13 cellular contexts compared by ENCODE assay signal in genomic region chr6:36897629-36898028, GRCh38. TPM values are rescaled to one million over a fixed set of nuclear protein-coding genes. Genes with fewer than 3 reads are reported as not detected.
A peak's percentile ranks its signal among the peaks of the same experiment; 100 is the strongest.
DNase-seq lines count a peak whose midpoint lies in the region; FAIRE-seq and TF ChIP-seq lines count a peak whose summit lies in the region.
"Had no signal": no experiment of that assay in that cellular context is flagged by ENCODE, and none has a peak within 500 bp of the region (broad histone marks: within the 10 kb centered on the region; RNA-seq: fewer than 3 reads in every experiment).

No MANE protein-coding gene starts in this region.

- WGBS in trophoblast cell (ENCODE audit: extremely low coverage, insufficient coverage, insufficient read length), result no CpG with 5 or more reads among the region's 6 CpGs

- H3K23ac ChIP-seq in trophoblast cell (ENCODE audit: low read length), result no peak overlapping the region

- H3K9me3 Mint-ChIP-seq in mesothelial cell of epicardium, result no peaks in the 10 kb centered on the region

- DNase-seq in DMS53 (lab: John Stamatoyannopoulos, UW), result peak; percentile 22
- DNase-seq in DMS53 treated with DMSO at 0.1 percent for 48 hours (lab: John Stamatoyannopoulos, UW; ENCODE audit: unreplicated experiment), result no peak
- no peak for DNase-seq in PC-9
- DNase-seq in endothelial cell of umbilical vein (ENCODE audit: low read depth, low spot score), result peak; percentile 5
- DNase-seq in trophoblast cell, result peak; percentile 3 to 10
- no peak for DNase-seq in mesothelial cell of epicardium (ENCODE audit: low spot score in 2 of 2, unreplicated experiment in 2 of 2)
- no peak for DNase-seq in medulla oblongata (ENCODE audit: extremely low spot score)
- no peak for DNase-seq in G401 (ENCODE audit: low spot score)
- DNase-seq: erythroblast; KG1; NK-92 treated with Interleukin-12 subunit alpha and Interleukin-12 subunit beta, amount 100 ng/mL, for 24 hours; right cardiac atrium had no signal

- H4K91ac ChIP-seq in trophoblast cell (ENCODE audit: low read depth, low read length), result no peak overlapping the region

- no peak overlapping the region for H2BK12ac ChIP-seq in trophoblast cell (ENCODE audit: low read length)

- H4K20me1 ChIP-seq in PC-9 (ENCODE audit: insufficient read depth), result no peaks in the 10 kb centered on the region
- H4K20me1 ChIP-seq in endothelial cell of umbilical vein (replicated peaks; ENCODE audit: control insufficient read depth, extremely low read depth, insufficient read depth, low read length), result no peaks in the 10 kb centered on the region

- no peak overlapping the region for H2AK5ac ChIP-seq in trophoblast cell (ENCODE audit: low read length)

- H3K36me3 ChIP-seq in PC-9 (ENCODE audit: low read depth) (peaks cover 9% of the 10 kb centered on the region; the same call in 1 of the 2 replicates), endothelial cell of umbilical vein (ENCODE audit: control insufficient read depth in 2 of 2, extremely low read depth in 1 of 2, insufficient read depth in 2 of 2, low read length in 2 of 2) (peaks cover 5 to 8% of the 10 kb centered on the region in 2 experiments), trophoblast cell (ENCODE audit: control insufficient read depth in 1 of 2, insufficient read depth in 2 of 2, low read length in 2 of 2) (peaks cover 2 to 5% of the 10 kb centered on the region in 2 experiments)

- no peak overlapping the region for H4K8ac ChIP-seq in trophoblast cell (ENCODE audit: low read depth, low read length)

- no peak overlapping the region for H3K4me3 Mint-ChIP-seq in mesothelial cell of epicardium

- H3K9ac ChIP-seq in endothelial cell of umbilical vein (replicated peaks; ENCODE audit: extremely low read depth, insufficient read depth, low read length), result no peak overlapping the region
- H3K9ac ChIP-seq in trophoblast cell (ENCODE audit: low read length), result peak overlapping the region; percentile 53

- dilution Hi-C loops in endothelial cell of umbilical vein (cut with MboI; ENCODE audit: extremely low pct_ligation_motif_present, low sequenced_read_pairs), result no loop called here

- BruUV-seq in PC-9 (replicated peaks; lab: Mats Ljungman, UMichigan) (no TSS peak), endothelial cell of umbilical vein (replicated peaks; lab: Mats Ljungman, UMichigan) (no TSS peak)

- no peaks in the 10 kb centered on the region for H3K9me1 ChIP-seq in endothelial cell of umbilical vein (replicated peaks; ENCODE audit: control insufficient read depth, extremely low read depth, insufficient read depth, low read length)

- no peak overlapping the region for H3K18ac ChIP-seq in trophoblast cell (ENCODE audit: low read length)

- H3K9me3 ChIP-seq in PC-9 (ENCODE audit: insufficient read depth, low read depth), result no peaks in the 10 kb centered on the region
- no peaks in the 10 kb centered on the region for H3K9me3 ChIP-seq in endothelial cell of umbilical vein (replicated peaks; ENCODE audit: control insufficient read depth, insufficient read depth, low read length)
- H3K9me3 ChIP-seq in trophoblast cell (ENCODE audit: insufficient read depth, low read depth, low read length), result no peaks in the 10 kb centered on the region

- H3K27ac Mint-ChIP-seq in mesothelial cell of epicardium, result no peak overlapping the region

- no peaks in the 10 kb centered on the region for H3K9me2 ChIP-seq in PC-9 (ENCODE audit: insufficient read depth)

- H3K27ac ChIP-seq in PC-9 (no peak overlapping the region), endothelial cell of umbilical vein (ENCODE audit: insufficient read depth, low read depth, low read length) (no peak overlapping the region), trophoblast cell (ENCODE audit: low read depth, low read length) (no peak overlapping the region)

- no peaks in the 10 kb centered on the region for H3K79me1 ChIP-seq in trophoblast cell (ENCODE audit: low read length)

- H2AFZ ChIP-seq in PC-9, result no peak overlapping the region
- no peak overlapping the region for H2AFZ ChIP-seq in endothelial cell of umbilical vein (ENCODE audit: low read depth, low read length)
- H2AFZ ChIP-seq in trophoblast cell (ENCODE audit: insufficient read depth, low read length, poor library complexity), result no peak overlapping the region

- no peak overlapping the region for H2BK5ac ChIP-seq in trophoblast cell (ENCODE audit: low read depth, low read length, poor library complexity)

- POLR2A ChIA-PET in PC-9 (lab: Charles Lee; ENCODE audit: unreplicated experiment) (interaction anchor here (0.6 kb wide), 1 partner anchor 808 kb away, joined by 6 read pairs; no protein-coding TSS in a partner anchor), endothelial cell of umbilical vein (lab: Charles Lee) (no interaction called here)

- no peaks in the 10 kb centered on the region for H3K79me2 ChIP-seq in PC-9 (ENCODE audit: low read depth)
- H3K79me2 ChIP-seq in endothelial cell of umbilical vein (ENCODE audit: control insufficient read depth, insufficient read depth, low read length), result no peaks in the 10 kb centered on the region
- no peaks in the 10 kb centered on the region for H3K79me2 ChIP-seq in trophoblast cell (ENCODE audit: control insufficient read depth, insufficient read depth, low read length, poor library complexity)

- no peak for TF ChIP-seq POLR2A in endothelial cell of umbilical vein (IDR thresholded peaks at IDR 0.05; ENCODE audit: low read depth, low read length)

- no peak overlapping the region for H3K4ac ChIP-seq in trophoblast cell (ENCODE audit: low read depth, low read length)

- H3K4me1 ChIP-seq in PC-9 (replicated peaks; ENCODE audit: insufficient read depth), result no peaks in the 10 kb centered on the region
- no peaks in the 10 kb centered on the region for H3K4me1 ChIP-seq in endothelial cell of umbilical vein (ENCODE audit: control insufficient read depth, extremely low read depth, insufficient read depth, low read length)
- H3K4me1 ChIP-seq in trophoblast cell (ENCODE audit: control insufficient read depth in 1 of 2, insufficient read depth in 2 of 2, low read length in 2 of 2), result no peaks in the 10 kb centered on the region

- peak; percentile 55 for TF ChIP-seq CTCF in PC-9 (conservative IDR thresholded peaks at IDR 0.05)
- TF ChIP-seq CTCF in endothelial cell of umbilical vein (IDR thresholded peaks at IDR 0.05; ENCODE audit: extremely low read depth in 1 of 2, insufficient read depth in 1 of 2, low read depth in 1 of 2, low read length in 2 of 2), result no peak
- TF ChIP-seq CTCF in mesothelial cell of epicardium (IDR thresholded peaks at IDR 0.05; ENCODE audit: unreplicated experiment), result no peak

- H3K4me3 ChIP-seq in PC-9 (no peak overlapping the region), endothelial cell of umbilical vein (replicated peaks in 1 of 3; ENCODE audit: insufficient read depth in 1 of 3, low read depth in 1 of 3, low read length in 3 of 3) (no peak overlapping the region), trophoblast cell (ENCODE audit: low read depth, low read length) (no peak overlapping the region)

- CTCF ChIA-PET in PC-9 (lab: Charles Lee), result no interaction called here
- CTCF ChIA-PET in endothelial cell of umbilical vein (lab: Charles Lee), result interaction anchor here (1.3 to 3.7 kb wide), 3 partner anchors 12 to 120 kb away, joined by 3 to 19 read pairs (median 5); partner anchors contain the start of gene C6orf89

- no peak overlapping the region for H4K12ac ChIP-seq in trophoblast cell (ENCODE audit: low read depth, low read length)

- no peak overlapping the region for H2BK120ac ChIP-seq in trophoblast cell (ENCODE audit: insufficient read depth, low read length, poor library complexity)

- intact Hi-C loops in PC-9 (cut with micrococcal nuclease; ENCODE audit: unreplicated experiment), result no loop called here
- intact Hi-C loops in endothelial cell of umbilical vein (cut with micrococcal nuclease), result no loop called here

- no peak overlapping the region for H3K14ac ChIP-seq in trophoblast cell (ENCODE audit: low read length)

- no peaks in the 10 kb centered on the region for H3K27me3 ChIP-seq in PC-9 (ENCODE audit: insufficient read depth, low read depth)
- no peaks in the 10 kb centered on the region for H3K27me3 ChIP-seq in endothelial cell of umbilical vein (ENCODE audit: control insufficient read depth in 2 of 2, insufficient read depth in 2 of 2, low read length in 2 of 2)
- no peaks in the 10 kb centered on the region for H3K27me3 ChIP-seq in trophoblast cell (ENCODE audit: insufficient read depth, low read length)

- no peak for FAIRE-seq in endothelial cell of umbilical vein (lab: Jason Lieb, UNC)

- H3K27me3 Mint-ChIP-seq in mesothelial cell of epicardium (ENCODE audit: low read depth), result no peaks in the 10 kb centered on the region

- in situ Hi-C loops in G401 (cut with HindIII; ENCODE audit: low sequenced_read_pairs), result no loop called here

- peaks cover 13% of the 10 kb centered on the region for H3K36me3 Mint-ChIP-seq in mesothelial cell of epicardium

- H3F3A ChIP-seq in PC-9 (ENCODE audit: insufficient read depth, low read depth), result peaks cover 15% of the 10 kb centered on the region; the same call in 1 of the 2 replicates

- no peaks in the 10 kb centered on the region for H3K4me1 Mint-ChIP-seq in mesothelial cell of epicardium

- H3K4me2 ChIP-seq in PC-9 (no peak overlapping the region), endothelial cell of umbilical vein (ENCODE audit: insufficient read depth, low read length) (no peak overlapping the region), trophoblast cell (ENCODE audit: low read length) (no peak overlapping the region)

RNA-seq across cellular contexts. Expression of gene C6orf89, which starts 11.9 kb away (rescaled TPM):
- total RNA-seq in PC-9 (2021) (28.7 and 40.1 TPM in 2 replicates), endothelial cell of umbilical vein (34.0 and 36.4 TPM in 2 replicates), mesothelial cell of epicardium (39.1 to 42.0 TPM (median 39.7 TPM) in 3 replicates)
- 16.6 and 18.2 TPM in 2 replicates for polyA plus RNA-seq in endothelial cell of umbilical vein
- polyA plus RNA-seq in endothelial cell of umbilical vein (2011; cell fraction: cytosol; rRNA removed), result 20.6 and 23.0 TPM in 2 replicates
- polyA plus RNA-seq in endothelial cell of umbilical vein (2011; cell fraction: nucleus; rRNA removed), result 22.7 and 24.8 TPM in 2 replicates
- 25.0 and 29.2 TPM in 2 replicates for polyA plus RNA-seq in endothelial cell of umbilical vein (2012)
- polyA minus RNA-seq in endothelial cell of umbilical vein, result 32.8 and 36.8 TPM in 2 replicates
- polyA minus RNA-seq in endothelial cell of umbilical vein (2011; cell fraction: cytosol; rRNA and poly(A)+ RNA removed), result 6.1 TPM
- polyA minus RNA-seq in endothelial cell of umbilical vein (2011; cell fraction: nucleus; rRNA and poly(A)+ RNA removed), result 9.8 and 16.6 TPM in 2 replicates
- 17.7 and 18.1 TPM in 2 replicates for polyA plus RNA-seq in trophoblast cell (2013)
- total RNA-seq in G401 (2014; rRNA removed; shearing (Covaris generic)), result 22.5 and 30.1 TPM in 2 replicates

RNA-seq across cellular contexts. Expression of gene PPIL1, which starts 23.0 kb away (rescaled TPM):
- 19.0 and 28.4 TPM in 2 replicates for total RNA-seq in PC-9 (2021)
- 33.8 and 35.6 TPM in 2 replicates for total RNA-seq in endothelial cell of umbilical vein
- polyA plus RNA-seq in endothelial cell of umbilical vein, result 28.6 and 30.8 TPM in 2 replicates
- 30.4 and 31.2 TPM in 2 replicates for polyA plus RNA-seq in endothelial cell of umbilical vein (2011; cell fraction: cytosol; rRNA removed)
- polyA plus RNA-seq in endothelial cell of umbilical vein (2011; cell fraction: nucleus; rRNA removed), result 10.4 and 10.9 TPM in 2 replicates
- polyA plus RNA-seq in endothelial cell of umbilical vein (2012), result 29.3 and 45.8 TPM in 2 replicates
- polyA minus RNA-seq in endothelial cell of umbilical vein, result 38.5 and 46.8 TPM in 2 replicates
- polyA minus RNA-seq in endothelial cell of umbilical vein (2011; cell fraction: cytosol; rRNA and poly(A)+ RNA removed), result 28.0 TPM
- polyA minus RNA-seq in endothelial cell of umbilical vein (2011; cell fraction: nucleus; rRNA and poly(A)+ RNA removed), result 7.9 and 10.5 TPM in 2 replicates
- polyA plus RNA-seq in trophoblast cell (2013), result 32.6 and 33.1 TPM in 2 replicates
- 32.7 to 34.3 TPM (median 34.2 TPM) in 3 replicates for total RNA-seq in mesothelial cell of epicardium
- 62.5 and 124 TPM in 2 replicates for total RNA-seq in G401 (2014; rRNA removed; shearing (Covaris generic))

RNA-seq across cellular contexts. Expression of gene PI16, which starts 56.9 kb away (rescaled TPM):
- total RNA-seq in PC-9 (2021) (0.83 and 1.9 TPM in 2 replicates), endothelial cell of umbilical vein (not detected in 2 replicates), mesothelial cell of epicardium (not detected in 3 replicates)
- 0.14 and 0.41 TPM in 2 replicates for polyA plus RNA-seq in endothelial cell of umbilical vein
- 0.08 and 0.14 TPM in 2 replicates for polyA plus RNA-seq in endothelial cell of umbilical vein (2011; cell fraction: cytosol; rRNA removed)
- polyA plus RNA-seq in endothelial cell of umbilical vein (2011; cell fraction: nucleus; rRNA removed), result 0.25 and 0.28 TPM in 2 replicates
- 0.40 and 0.82 TPM in 2 replicates for polyA plus RNA-seq in endothelial cell of umbilical vein (2012)
- polyA minus RNA-seq in endothelial cell of umbilical vein, result 0.29 and 0.42 TPM in 2 replicates
- polyA minus RNA-seq in endothelial cell of umbilical vein (2011; cell fraction: cytosol; rRNA and poly(A)+ RNA removed), result not detected
- not detected in 2 replicates for polyA minus RNA-seq in endothelial cell of umbilical vein (2011; cell fraction: nucleus; rRNA and poly(A)+ RNA removed)
- polyA plus RNA-seq in trophoblast cell (2013), result not detected in 2 replicates
- not detected in 2 replicates for total RNA-seq in G401 (2014; rRNA removed; shearing (Covaris generic))

RNA-seq across cellular contexts. Expression of gene CPNE5, which starts 58.4 kb away (rescaled TPM):
- 0.37 and 0.40 TPM in 2 replicates for total RNA-seq in PC-9 (2021)
- total RNA-seq in endothelial cell of umbilical vein, result 18.8 and 32.1 TPM in 2 replicates
- polyA plus RNA-seq in endothelial cell of umbilical vein, result 49.4 and 55.8 TPM in 2 replicates
- polyA plus RNA-seq in endothelial cell of umbilical vein (2011; cell fraction: cytosol; rRNA removed), result 20.9 and 29.8 TPM in 2 replicates
- 81.7 and 123 TPM in 2 replicates for polyA plus RNA-seq in endothelial cell of umbilical vein (2011; cell fraction: nucleus; rRNA removed)
- 20.1 and 32.6 TPM in 2 replicates for polyA plus RNA-seq in endothelial cell of umbilical vein (2012)
- polyA minus RNA-seq in endothelial cell of umbilical vein, result 54.3 and 55.2 TPM in 2 replicates
- not detected for polyA minus RNA-seq in endothelial cell of umbilical vein (2011; cell fraction: cytosol; rRNA and poly(A)+ RNA removed)
- 41.6 and 53.7 TPM in 2 replicates for polyA minus RNA-seq in endothelial cell of umbilical vein (2011; cell fraction: nucleus; rRNA and poly(A)+ RNA removed)
- polyA plus RNA-seq in trophoblast cell (2013), result 1.1 and 1.2 TPM in 2 replicates
- total RNA-seq in mesothelial cell of epicardium, result 0.51 to 1.7 TPM (median 1.2 TPM) in 3 replicates
- total RNA-seq in G401 (2014; rRNA removed; shearing (Covaris generic)), result 28.1 and 37.6 TPM in 2 replicates
- total RNA-seq: A172 had no signal

Comparison
In these comparisons a context has a peak if more than half of its experiments do, and no peak if none do; other contexts are left out.
1. DNase-seq: peak in DMS53 (single experiment), endothelial cell of umbilical vein (single experiment) and trophoblast cell (2 of 2); none in DMS53 treated with DMSO at 0.1 percent for 48 hours (single experiment), PC-9 (0 of 2), mesothelial cell of epicardium (0 of 2), medulla oblongata (single experiment) and G401 (single experiment).